Comparison of ENCODE assay signal across 7 cellular contexts in the genomic region with DNA sequence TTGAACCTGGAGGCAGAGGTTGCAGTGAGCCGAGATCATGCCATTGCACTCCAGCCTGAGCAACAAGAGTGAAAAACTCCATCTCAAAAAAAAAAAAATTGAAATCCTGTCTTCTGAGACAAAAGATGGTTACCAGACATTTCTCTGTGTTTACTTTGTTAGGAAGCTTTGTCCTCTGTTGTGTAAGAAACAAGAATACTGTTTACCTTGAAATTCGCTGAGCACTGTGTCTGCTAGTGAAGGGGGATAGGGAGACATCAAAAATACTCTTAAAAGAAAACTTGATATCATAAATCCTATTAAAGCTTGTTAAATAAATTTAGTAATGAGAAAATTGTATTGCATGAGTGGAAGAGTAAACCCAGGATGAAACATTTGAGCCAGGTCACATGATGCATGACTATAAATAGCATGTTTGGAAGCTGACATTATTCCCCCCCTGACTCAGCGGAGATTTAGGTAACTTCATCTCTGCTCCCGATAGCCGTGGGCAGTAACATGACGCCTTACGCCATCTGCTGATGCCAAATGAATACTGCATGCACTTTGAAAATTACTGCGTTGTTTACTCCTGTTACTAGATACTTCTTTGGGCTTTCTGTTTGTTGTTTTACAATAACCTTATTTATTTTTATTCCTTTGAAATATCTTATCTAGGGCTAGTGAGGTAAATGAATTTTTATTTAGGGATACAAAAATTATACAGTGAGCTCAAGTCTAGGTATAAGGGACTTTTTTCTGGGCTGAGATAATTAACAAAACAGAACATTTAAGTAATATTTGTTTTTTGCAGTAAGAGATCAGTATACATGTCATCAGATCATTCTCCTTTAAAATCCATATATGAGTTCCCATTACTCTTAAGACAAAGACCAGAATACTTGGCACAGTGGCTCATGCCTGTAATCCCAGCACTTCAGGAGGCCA.
A peak's percentile ranks its signal among the peaks of the same experiment; 100 is the strongest.
DNase-seq lines count a peak whose midpoint lies in the region; ATAC-seq and TF ChIP-seq lines count a peak whose summit lies in the region.

No MANE protein-coding gene starts in this region.

- H3K4me3 ChIP-seq in GM12864 (ENCODE audit: low read depth, low read length) (no peak overlapping the region), endodermal cell (ENCODE audit: low read length) (no peak overlapping the region), mucosa of descending colon (no peak overlapping the region)

- no peak overlapping the region for H3K4me3 Mint-ChIP-seq in endodermal cell

- H3K27me3 ChIP-seq in endodermal cell (ENCODE audit: control insufficient read depth, insufficient read depth, low read length, poor library complexity, severe bottlenecking): no peaks in the 10 kb centered on the region

- no peak overlapping the region for H3K27ac ChIP-seq in endodermal cell (ENCODE audit: low read depth, low read length)

- intact Hi-C loops in mucosa of descending colon (cut with DNase I, micrococcal nuclease): loop anchor here in 1 of 2 donors (5.0 kb wide), 1 partner anchor 183 kb away; no protein-coding TSS in a partner anchor

- TF ChIP-seq CTCF in GM12864 (IDR thresholded peaks at IDR 0.05; ENCODE audit: low read depth, low read length, missing control alignments): peak; percentile 76
- TF ChIP-seq CTCF in endodermal cell (conservative IDR thresholded peaks at IDR 0.05): peak; percentile 95
- TF ChIP-seq CTCF in mucosa of descending colon (IDR thresholded peaks at IDR 0.05): peak; percentile 64

- H3K4me1 ChIP-seq in endodermal cell (ENCODE audit: control insufficient read depth, insufficient read depth, low read length) (no peaks in the 10 kb centered on the region), mucosa of descending colon (ENCODE audit: low read depth) (peaks cover 3% of the 10 kb centered on the region)

- DNase-seq in GM12864 (ENCODE audit: low read depth) (peak; percentile 37), NCI-H524 (lab: John Stamatoyannopoulos, UW) (peak; percentile 61 to 83), endodermal cell (peak; percentile 82), mucosa of descending colon (peak in 1 of 3 donors; percentile 79)
- peak; percentile 32 to 54 for DNase-seq in activated CD4-positive, alpha-beta T cell treated with anti-CD3 and anti-CD28 coated beads, Interleukin-2, amount 50 U/mL, for 48 hours
- peak in 5 of 6 experiments; percentile 3 to 58 (median 10) for DNase-seq in stimulated activated naive CD4-positive, alpha-beta T cell (lab: John Stamatoyannopoulos, UW)

- H3K36me3 Mint-ChIP-seq in endodermal cell (ENCODE audit: low read depth): peaks cover 7% of the 10 kb centered on the region

- H3K4me1 Mint-ChIP-seq in endodermal cell: peaks cover 3% of the 10 kb centered on the region

- ATAC-seq in HG03378 (IDR thresholded peaks at IDR 0.05; ENCODE audit: unreplicated experiment) (peak; percentile 64), mucosa of descending colon (peak; percentile 93)

- H3K9me3 Mint-ChIP-seq in endodermal cell: no peaks in the 10 kb centered on the region

- H3K9ac ChIP-seq in endodermal cell (ENCODE audit: extremely low read depth, low read length, poor library complexity, severe bottlenecking): no peak overlapping the region

- H3K27me3 Mint-ChIP-seq in endodermal cell (ENCODE audit: insufficient read depth): no peaks in the 10 kb centered on the region

- H3K27ac Mint-ChIP-seq in endodermal cell: no peak overlapping the region

- WGBS in endodermal cell (ENCODE audit: insufficient coverage in 1 of 2, insufficient read length in 1 of 2), 2 experiments: 18 to 40% methylated on average over 6 to 8 of the region's 8 CpGs

- no peaks in the 10 kb centered on the region for H3K9me3 ChIP-seq in endodermal cell (ENCODE audit: control insufficient read depth, low read length)
- no peaks in the 10 kb centered on the region for H3K9me3 ChIP-seq in mucosa of descending colon

- peaks cover 6% of the 10 kb centered on the region for H3K36me3 ChIP-seq in endodermal cell (ENCODE audit: control insufficient read depth, insufficient read depth, low read length)
- H3K36me3 ChIP-seq in mucosa of descending colon (ENCODE audit: low read depth): no peaks in the 10 kb centered on the region
